Comparison of ENCODE assay signal across 1 cellular context in the genomic region with DNA sequence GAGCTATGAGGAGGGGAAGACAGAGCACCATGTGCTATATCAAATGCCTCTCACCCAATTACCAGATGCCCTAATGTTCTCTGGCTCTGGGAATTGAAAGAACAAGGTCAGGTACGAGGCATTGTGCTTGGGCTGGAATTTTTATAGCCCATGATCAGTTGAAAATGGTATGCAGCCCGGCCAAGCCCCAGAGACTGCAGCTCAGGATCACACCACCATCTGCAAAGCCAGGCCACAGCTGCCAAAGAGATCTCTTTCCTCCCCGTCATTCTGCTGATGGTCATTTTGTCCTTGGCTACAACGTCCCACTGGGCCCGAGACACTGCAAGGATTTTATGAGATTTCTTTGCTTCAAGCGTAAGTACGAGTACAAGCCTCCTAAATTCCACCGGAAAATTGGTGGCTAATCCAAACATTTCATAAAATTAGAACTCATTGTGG.
A peak's percentile ranks its signal among the peaks of the same experiment; 100 is the strongest.
TF ChIP-seq lines count a peak whose summit lies in the region.

No MANE protein-coding gene starts in this region.

TF ChIP-seq in HEK293, 187 proteins besides CTCF, POLR2A, EP300 and RAD21 (continued from another document):
- TF ChIP-seq ZNF791 (tag by site-specific recombination; IDR thresholded peaks at IDR 0.05) (no peak), OVOL3 (tag by site-specific recombination; IDR thresholded peaks at IDR 0.05) (no peak), ZNF132 (tag by site-specific recombination; IDR thresholded peaks at IDR 0.05; ENCODE audit: borderline replicate concordance) (no peak), ZBTB8A (tag by site-specific recombination; IDR thresholded peaks at IDR 0.05) (0 out of 2 replicates have a peak, but pooled peaks have one; percentile 23), SCRT2 (tag by site-specific recombination; IDR thresholded peaks at IDR 0.05) (no peak), ZNF544 (tag by site-specific recombination; IDR thresholded peaks at IDR 0.05) (no peak), ZNF621 (tag by site-specific recombination; IDR thresholded peaks at IDR 0.05) (no peak), ZBTB48 (tag by site-specific recombination; IDR thresholded peaks at IDR 0.05) (no peak), MEIS1 (CRISPR knock-in tag; IDR thresholded peaks at IDR 0.05; ENCODE audit: borderline replicate concordance) (no peak), ZNF600 (tag by site-specific recombination; IDR thresholded peaks at IDR 0.05) (peak; percentile 70; the same call in 1 of the 2 replicates), ZSCAN16 (tag by site-specific recombination; IDR thresholded peaks at IDR 0.05) (no peak), ZFP37 (tag by site-specific recombination; IDR thresholded peaks at IDR 0.05) (no peak)
- TF ChIP-seq, protein P1, sequence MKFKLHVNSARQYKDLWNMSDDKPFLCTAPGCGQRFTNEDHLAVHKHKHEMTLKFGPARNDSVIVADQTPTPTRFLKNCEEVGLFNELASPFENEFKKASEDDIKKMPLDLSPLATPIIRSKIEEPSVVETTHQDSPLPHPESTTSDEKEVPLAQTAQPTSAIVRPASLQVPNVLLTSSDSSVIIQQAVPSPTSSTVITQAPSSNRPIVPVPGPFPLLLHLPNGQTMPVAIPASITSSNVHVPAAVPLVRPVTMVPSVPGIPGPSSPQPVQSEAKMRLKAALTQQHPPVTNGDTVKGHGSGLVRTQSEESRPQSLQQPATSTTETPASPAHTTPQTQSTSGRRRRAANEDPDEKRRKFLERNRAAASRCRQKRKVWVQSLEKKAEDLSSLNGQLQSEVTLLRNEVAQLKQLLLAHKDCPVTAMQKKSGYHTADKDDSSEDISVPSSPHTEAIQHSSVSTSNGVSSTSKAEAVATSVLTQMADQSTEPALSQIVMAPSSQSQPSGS (tag by site-specific recombination; IDR thresholded peaks at IDR 0.05; ENCODE audit: low read depth), result no peak
- TF ChIP-seq, protein P2, sequence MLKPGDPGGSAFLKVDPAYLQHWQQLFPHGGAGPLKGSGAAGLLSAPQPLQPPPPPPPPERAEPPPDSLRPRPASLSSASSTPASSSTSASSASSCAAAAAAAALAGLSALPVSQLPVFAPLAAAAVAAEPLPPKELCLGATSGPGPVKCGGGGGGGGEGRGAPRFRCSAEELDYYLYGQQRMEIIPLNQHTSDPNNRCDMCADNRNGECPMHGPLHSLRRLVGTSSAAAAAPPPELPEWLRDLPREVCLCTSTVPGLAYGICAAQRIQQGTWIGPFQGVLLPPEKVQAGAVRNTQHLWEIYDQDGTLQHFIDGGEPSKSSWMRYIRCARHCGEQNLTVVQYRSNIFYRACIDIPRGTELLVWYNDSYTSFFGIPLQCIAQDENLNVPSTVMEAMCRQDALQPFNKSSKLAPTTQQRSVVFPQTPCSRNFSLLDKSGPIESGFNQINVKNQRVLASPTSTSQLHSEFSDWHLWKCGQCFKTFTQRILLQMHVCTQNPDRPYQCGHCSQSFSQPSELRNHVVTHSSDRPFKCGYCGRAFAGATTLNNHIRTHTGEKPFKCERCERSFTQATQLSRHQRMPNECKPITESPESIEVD (tag by site-specific recombination; IDR thresholded peaks at IDR 0.05), result 0 out of 2 replicates have a peak, but pooled peaks have one; percentile 26
- TF ChIP-seq, protein P3, sequence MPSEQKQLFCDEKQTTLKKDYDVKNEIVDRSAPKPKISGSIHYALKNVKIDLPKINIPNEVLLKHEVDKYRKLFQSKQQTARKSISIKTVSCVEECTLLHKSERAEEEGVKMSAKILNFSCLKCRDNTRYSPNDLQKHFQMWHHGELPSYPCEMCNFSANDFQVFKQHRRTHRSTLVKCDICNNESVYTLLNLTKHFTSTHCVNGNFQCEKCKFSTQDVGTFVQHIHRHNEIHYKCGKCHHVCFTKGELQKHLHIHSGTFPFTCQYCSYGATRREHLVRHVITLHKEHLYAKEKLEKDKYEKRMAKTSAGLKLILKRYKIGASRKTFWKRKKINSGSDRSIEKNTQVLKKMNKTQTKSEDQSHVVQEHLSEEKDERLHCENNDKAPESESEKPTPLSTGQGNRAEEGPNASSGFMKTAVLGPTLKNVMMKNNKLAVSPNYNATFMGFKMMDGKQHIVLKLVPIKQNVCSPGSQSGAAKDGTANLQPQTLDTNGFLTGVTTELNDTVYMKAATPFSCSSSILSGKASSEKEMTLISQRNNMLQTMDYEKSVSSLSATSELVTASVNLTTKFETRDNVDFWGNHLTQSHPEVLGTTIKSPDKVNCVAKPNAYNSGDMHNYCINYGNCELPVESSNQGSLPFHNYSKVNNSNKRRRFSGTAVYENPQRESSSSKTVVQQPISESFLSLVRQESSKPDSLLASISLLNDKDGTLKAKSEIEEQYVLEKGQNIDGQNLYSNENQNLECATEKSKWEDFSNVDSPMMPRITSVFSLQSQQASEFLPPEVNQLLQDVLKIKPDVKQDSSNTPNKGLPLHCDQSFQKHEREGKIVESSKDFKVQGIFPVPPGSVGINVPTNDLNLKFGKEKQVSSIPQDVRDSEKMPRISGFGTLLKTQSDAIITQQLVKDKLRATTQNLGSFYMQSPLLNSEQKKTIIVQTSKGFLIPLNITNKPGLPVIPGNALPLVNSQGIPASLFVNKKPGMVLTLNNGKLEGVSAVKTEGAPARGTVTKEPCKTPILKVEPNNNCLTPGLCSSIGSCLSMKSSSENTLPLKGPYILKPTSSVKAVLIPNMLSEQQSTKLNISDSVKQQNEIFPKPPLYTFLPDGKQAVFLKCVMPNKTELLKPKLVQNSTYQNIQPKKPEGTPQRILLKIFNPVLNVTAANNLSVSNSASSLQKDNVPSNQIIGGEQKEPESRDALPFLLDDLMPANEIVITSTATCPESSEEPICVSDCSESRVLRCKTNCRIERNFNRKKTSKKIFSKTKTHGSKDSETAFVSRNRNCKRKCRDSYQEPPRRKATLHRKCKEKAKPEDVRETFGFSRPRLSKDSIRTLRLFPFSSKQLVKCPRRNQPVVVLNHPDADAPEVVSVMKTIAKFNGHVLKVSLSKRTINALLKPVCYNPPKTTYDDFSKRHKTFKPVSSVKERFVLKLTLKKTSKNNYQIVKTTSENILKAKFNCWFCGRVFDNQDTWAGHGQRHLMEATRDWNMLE (tag by site-specific recombination; conservative IDR thresholded peaks at IDR 0.05; ENCODE audit: low read depth), result no peak
- TF ChIP-seq, protein P4, sequence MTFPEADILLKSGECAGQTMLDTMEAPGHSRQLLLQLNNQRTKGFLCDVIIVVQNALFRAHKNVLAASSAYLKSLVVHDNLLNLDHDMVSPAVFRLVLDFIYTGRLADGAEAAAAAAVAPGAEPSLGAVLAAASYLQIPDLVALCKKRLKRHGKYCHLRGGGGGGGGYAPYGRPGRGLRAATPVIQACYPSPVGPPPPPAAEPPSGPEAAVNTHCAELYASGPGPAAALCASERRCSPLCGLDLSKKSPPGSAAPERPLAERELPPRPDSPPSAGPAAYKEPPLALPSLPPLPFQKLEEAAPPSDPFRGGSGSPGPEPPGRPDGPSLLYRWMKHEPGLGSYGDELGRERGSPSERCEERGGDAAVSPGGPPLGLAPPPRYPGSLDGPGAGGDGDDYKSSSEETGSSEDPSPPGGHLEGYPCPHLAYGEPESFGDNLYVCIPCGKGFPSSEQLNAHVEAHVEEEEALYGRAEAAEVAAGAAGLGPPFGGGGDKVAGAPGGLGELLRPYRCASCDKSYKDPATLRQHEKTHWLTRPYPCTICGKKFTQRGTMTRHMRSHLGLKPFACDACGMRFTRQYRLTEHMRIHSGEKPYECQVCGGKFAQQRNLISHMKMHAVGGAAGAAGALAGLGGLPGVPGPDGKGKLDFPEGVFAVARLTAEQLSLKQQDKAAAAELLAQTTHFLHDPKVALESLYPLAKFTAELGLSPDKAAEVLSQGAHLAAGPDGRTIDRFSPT (tag by site-specific recombination; IDR thresholded peaks at IDR 0.05), result no peak
- TF ChIP-seq, protein P5, sequence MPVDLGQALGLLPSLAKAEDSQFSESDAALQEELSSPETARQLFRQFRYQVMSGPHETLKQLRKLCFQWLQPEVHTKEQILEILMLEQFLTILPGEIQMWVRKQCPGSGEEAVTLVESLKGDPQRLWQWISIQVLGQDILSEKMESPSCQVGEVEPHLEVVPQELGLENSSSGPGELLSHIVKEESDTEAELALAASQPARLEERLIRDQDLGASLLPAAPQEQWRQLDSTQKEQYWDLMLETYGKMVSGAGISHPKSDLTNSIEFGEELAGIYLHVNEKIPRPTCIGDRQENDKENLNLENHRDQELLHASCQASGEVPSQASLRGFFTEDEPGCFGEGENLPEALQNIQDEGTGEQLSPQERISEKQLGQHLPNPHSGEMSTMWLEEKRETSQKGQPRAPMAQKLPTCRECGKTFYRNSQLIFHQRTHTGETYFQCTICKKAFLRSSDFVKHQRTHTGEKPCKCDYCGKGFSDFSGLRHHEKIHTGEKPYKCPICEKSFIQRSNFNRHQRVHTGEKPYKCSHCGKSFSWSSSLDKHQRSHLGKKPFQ (tag by site-specific recombination; IDR thresholded peaks at IDR 0.05), result peak; percentile 40; the same call in 1 of the 2 replicates
